Comparison of ENCODE assay signal across 16 cellular contexts in the genomic region with DNA sequence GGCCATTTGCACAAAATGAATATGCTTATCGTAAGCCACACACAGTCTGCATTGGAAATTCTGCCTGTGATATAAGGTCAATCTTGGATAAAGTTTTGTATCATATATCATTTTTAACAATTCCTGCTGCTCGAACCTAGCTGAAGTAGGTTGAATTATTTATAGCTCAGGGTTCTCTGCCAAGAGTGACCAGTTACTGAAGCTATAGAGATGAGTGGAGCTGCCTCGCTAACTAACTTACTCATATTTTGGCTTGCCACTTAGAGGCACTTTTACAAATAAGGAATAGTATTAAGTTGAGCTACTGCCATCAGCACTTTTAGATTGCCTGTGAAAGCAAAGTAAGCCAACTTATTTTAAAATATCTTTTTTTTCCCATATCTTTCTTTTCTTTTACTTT.
DNase-seq lines count a peak whose midpoint lies in the region; TF ChIP-seq lines count a peak whose summit lies in the region.
"Had no signal": no experiment of that assay in that cellular context is flagged by ENCODE, and none has a peak within 500 bp of the region (broad histone marks: within the 10 kb centered on the region; RNA-seq: fewer than 3 reads in every experiment).

No MANE protein-coding gene starts in this region.

- peaks cover 36% of the 10 kb centered on the region for H3K4me1 Mint-ChIP-seq in nephron
- H3K4me1 Mint-ChIP-seq: CD8-positive, alpha-beta memory T cell; immature natural killer cell; stimulated activated memory B cell treated with anti-CD40 and anti-IgM and Interleukin-4, amounts not matched to agents 10 μg/mL and 1 μg/mL and 100 μg/mL, for 72 hours had no signal

- H3K9me3 ChIP-seq in fibroblast of lung (ENCODE audit: control insufficient read depth, insufficient read depth, low read depth, low read length) (no peaks in the 10 kb centered on the region), smooth muscle cell (replicated peaks; ENCODE audit: low read depth) (no peaks in the 10 kb centered on the region), neuronal stem cell (replicated peaks in 1 of 2; ENCODE audit: control insufficient read depth in 2 of 2, insufficient read depth in 1 of 2, low read depth in 1 of 2, low read length in 2 of 2) (peaks cover 0 to 1% of the 10 kb centered on the region in 2 donors)
- H3K9me3 ChIP-seq: transverse colon had no signal

- peak overlapping the region; percentile 88 to 95 (median 92) for H3K27ac Mint-ChIP-seq in nephron
- H3K27ac Mint-ChIP-seq: CD8-positive, alpha-beta memory T cell; immature natural killer cell; stimulated activated memory B cell treated with anti-CD40 and anti-IgM and Interleukin-4, amounts not matched to agents 10 μg/mL and 1 μg/mL and 100 μg/mL, for 72 hours had no signal

- no peak overlapping the region for H2BK5ac ChIP-seq in neuronal stem cell (ENCODE audit: low read length)

- H3K4me2 ChIP-seq in fibroblast of lung (ENCODE audit: extremely low read depth, insufficient read depth, low read length) (no peak overlapping the region), smooth muscle cell (no peak overlapping the region), neuronal stem cell (ENCODE audit: insufficient read depth, low read length, poor library complexity, severe bottlenecking) (no peak overlapping the region)

- H4K8ac ChIP-seq in neuronal stem cell (ENCODE audit: low read depth, low read length) = no peak overlapping the region

- 94% methylated on average over 3 of the region's 3 CpGs for WGBS in smooth muscle cell (ENCODE audit: low lambda C conversion rate)
- no CpG with 5 or more reads among the region's 3 CpGs for WGBS in neuronal stem cell (ENCODE audit: extremely low coverage in 2 of 2, insufficient read length in 2 of 2, insufficient replicate concordance in 1 of 2), 2 donors

- H3K23ac ChIP-seq in neuronal stem cell (ENCODE audit: low read depth, low read length, poor library complexity) = no peak overlapping the region

- DNase-seq in AG10803 (ENCODE audit: low read depth) (peak; percentile 42), NCI-H69 (lab: John Stamatoyannopoulos, UW) (peak; percentile 50), fibroblast of lung (ENCODE audit: low read depth in 2 of 2) (peak; percentile 61 to 81), smooth muscle cell (lab: John Stamatoyannopoulos, UW; ENCODE audit: unreplicated experiment) (no peak), neuronal stem cell (ENCODE audit: low spot score) (no peak), caudate nucleus (lab: John Stamatoyannopoulos, UW) (no peak), NOMO-1 treated with DMSO at 0.1 percent for 48 hours (lab: John Stamatoyannopoulos, UW; ENCODE audit: unreplicated experiment) (no peak)
- DNase-seq: activated CD4-positive, alpha-beta T cell treated with anti-CD3 and anti-CD28 coated beads, Interleukin-2, amount 50 U/mL, for 1 hour; CD8-positive, alpha-beta memory T cell; immature natural killer cell; nephron progenitor cell; NK-92 treated with Interleukin-12 subunit alpha and Interleukin-12 subunit beta, amount 100 ng/mL, for 24 hours; stimulated activated CD4-positive, alpha-beta T cell treated with anti-CD3 and anti-CD28 coated beads, Interleukin-15, amount 100 ng/mL, for 24 hours; transverse colon had no signal

- no peaks in the 10 kb centered on the region for H3K27me3 Mint-ChIP-seq in nephron (ENCODE audit: low read depth)
- H3K27me3 Mint-ChIP-seq: CD8-positive, alpha-beta memory T cell; stimulated activated memory B cell treated with anti-CD40 and anti-IgM and Interleukin-4, amounts not matched to agents 10 μg/mL and 1 μg/mL and 100 μg/mL, for 72 hours had no signal

- H3K4me3 ChIP-seq in AG10803 (ENCODE audit: low read length) (no peak overlapping the region), fibroblast of lung (replicated peaks in 1 of 4; ENCODE audit: control extremely low read depth in 1 of 4, insufficient read depth in 1 of 4, low read depth in 3 of 4, low read length in 4 of 4) (no peak overlapping the region), smooth muscle cell (no peak overlapping the region), neuronal stem cell (ENCODE audit: low read length in 2 of 2) (no peak overlapping the region)
- H3K4me3 ChIP-seq: transverse colon had no signal

- no peaks in the 10 kb centered on the region for H3F3A ChIP-seq in smooth muscle cell (ENCODE audit: low read depth)

- H3K9ac ChIP-seq in fibroblast of lung (ENCODE audit: insufficient read depth, low read length) = no peak overlapping the region
- no peak overlapping the region for H3K9ac ChIP-seq in smooth muscle cell (ENCODE audit: low read depth)
- H3K9ac ChIP-seq in neuronal stem cell (ENCODE audit: low read depth, low read length, poor library complexity) = no peak overlapping the region

- no peak overlapping the region for H3K14ac ChIP-seq in neuronal stem cell (ENCODE audit: low read length)

- H3K4me1 ChIP-seq in fibroblast of lung (ENCODE audit: control insufficient read depth, extremely low read depth, insufficient read depth, low read length) (no peaks in the 10 kb centered on the region), smooth muscle cell (ENCODE audit: low read depth) (no peaks in the 10 kb centered on the region), neuronal stem cell (ENCODE audit: control insufficient read depth in 2 of 2, insufficient read depth in 1 of 2, low read depth in 1 of 2, low read length in 2 of 2) (peaks cover 0 to 3% of the 10 kb centered on the region in 2 donors)

- H3K4me3 Mint-ChIP-seq in nephron = no peak overlapping the region
- H3K4me3 Mint-ChIP-seq: CD8-positive, alpha-beta memory T cell; immature natural killer cell; nephron progenitor cell; stimulated activated memory B cell treated with anti-CD40 and anti-IgM and Interleukin-4, amounts not matched to agents 10 μg/mL and 1 μg/mL and 100 μg/mL, for 72 hours had no signal

- no peaks in the 10 kb centered on the region for H3K9me3 Mint-ChIP-seq in nephron
- H3K9me3 Mint-ChIP-seq: CD8-positive, alpha-beta memory T cell; immature natural killer cell; nephron progenitor cell; stimulated activated memory B cell treated with anti-CD40 and anti-IgM and Interleukin-4, amounts not matched to agents 10 μg/mL and 1 μg/mL and 100 μg/mL, for 72 hours had no signal

- no peak overlapping the region for H3K4ac ChIP-seq in neuronal stem cell (ENCODE audit: low read length)

- H3K18ac ChIP-seq in neuronal stem cell (ENCODE audit: low read length) = no peak overlapping the region

- H3K36me3 ChIP-seq in fibroblast of lung (ENCODE audit: control insufficient read depth, insufficient read depth, low read length) = no peaks in the 10 kb centered on the region
- no peaks in the 10 kb centered on the region for H3K36me3 ChIP-seq in smooth muscle cell (ENCODE audit: low read depth)
- H3K36me3 ChIP-seq in neuronal stem cell (replicated peaks in 1 of 2; ENCODE audit: control insufficient read depth in 2 of 2, insufficient read depth in 2 of 2, low read length in 2 of 2) = peaks cover 0 to 2% of the 10 kb centered on the region in 2 donors
- H3K36me3 ChIP-seq: transverse colon had no signal

- peaks cover 27% of the 10 kb centered on the region for H3K36me3 Mint-ChIP-seq in nephron (ENCODE audit: low read depth)

- H3K27me3 ChIP-seq in fibroblast of lung (ENCODE audit: control insufficient read depth, insufficient read depth, low read length) (no peaks in the 10 kb centered on the region), smooth muscle cell (ENCODE audit: low read depth) (no peaks in the 10 kb centered on the region), neuronal stem cell (ENCODE audit: control insufficient read depth in 3 of 3, insufficient read depth in 3 of 3, low read depth in 1 of 3, low read length in 3 of 3) (no peaks in the 10 kb centered on the region)
- H3K27me3 ChIP-seq: transverse colon had no signal

- TF ChIP-seq CTCF in AG10803 (conservative IDR thresholded peaks at IDR 0.05; ENCODE audit: low read length) (no peak), fibroblast of lung (conservative IDR thresholded peaks at IDR 0.05 in 1 of 2, IDR thresholded peaks at IDR 0.05 in 1 of 2; ENCODE audit: low read depth in 1 of 2, low read length in 2 of 2) (no peak), nephron (IDR thresholded peaks at IDR 0.05; ENCODE audit: unreplicated experiment in 3 of 3) (no peak), smooth muscle cell (IDR thresholded peaks at IDR 0.05; ENCODE audit: borderline replicate concordance, insufficient read depth, poor library complexity, severe bottlenecking) (no peak)

- H4K20me1 ChIP-seq in fibroblast of lung (ENCODE audit: control insufficient read depth, extremely low read depth, insufficient read depth, low read length) (no peaks in the 10 kb centered on the region), smooth muscle cell (ENCODE audit: low read depth) (no peaks in the 10 kb centered on the region)

- no peak overlapping the region for H3K27ac ChIP-seq in fibroblast of lung (ENCODE audit: insufficient read depth, low read length)
- H3K27ac ChIP-seq in smooth muscle cell (ENCODE audit: low read depth) = no peak overlapping the region
- no peak overlapping the region for H3K27ac ChIP-seq in neuronal stem cell (replicated peaks; ENCODE audit: low read length)
- no peak overlapping the region for H3K27ac ChIP-seq in caudate nucleus (ENCODE audit: low read depth, low read length)

- H3K79me2 ChIP-seq in fibroblast of lung (ENCODE audit: control insufficient read depth, insufficient read depth, low read length) = no peaks in the 10 kb centered on the region
- no peaks in the 10 kb centered on the region for H3K79me2 ChIP-seq in smooth muscle cell (ENCODE audit: low read depth)

- no peak overlapping the region for H2BK12ac ChIP-seq in neuronal stem cell (ENCODE audit: low read length)

- no peak overlapping the region for H2BK15ac ChIP-seq in neuronal stem cell (ENCODE audit: low read length)

- no peak overlapping the region for H2AK5ac ChIP-seq in neuronal stem cell (ENCODE audit: low read depth, low read length)

- H3K79me1 ChIP-seq in neuronal stem cell (ENCODE audit: low read depth, low read length) = no peaks in the 10 kb centered on the region

- no peak overlapping the region for H2BK120ac ChIP-seq in neuronal stem cell (ENCODE audit: low read depth, low read length)

- H4K91ac ChIP-seq in neuronal stem cell (ENCODE audit: low read depth, low read length, poor library complexity) = no peak overlapping the region

- H2AFZ ChIP-seq in fibroblast of lung (ENCODE audit: low read length) (no peak overlapping the region), smooth muscle cell (ENCODE audit: low read depth) (no peak overlapping the region), neuronal stem cell (ENCODE audit: low read length) (no peak overlapping the region)

Comparison
In these comparisons a context has a peak if more than half of its experiments do, and no peak if none do; other contexts are left out.
1. DNase-seq: peak in AG10803 (single experiment), NCI-H69 (single experiment) and fibroblast of lung (2 of 2); none in smooth muscle cell (single experiment), neuronal stem cell (single experiment), caudate nucleus (0 of 61) and NOMO-1 treated with DMSO at 0.1 percent for 48 hours (single experiment).